Comparison of ENCODE assay signal across 14 cellular contexts in the genomic region with DNA sequence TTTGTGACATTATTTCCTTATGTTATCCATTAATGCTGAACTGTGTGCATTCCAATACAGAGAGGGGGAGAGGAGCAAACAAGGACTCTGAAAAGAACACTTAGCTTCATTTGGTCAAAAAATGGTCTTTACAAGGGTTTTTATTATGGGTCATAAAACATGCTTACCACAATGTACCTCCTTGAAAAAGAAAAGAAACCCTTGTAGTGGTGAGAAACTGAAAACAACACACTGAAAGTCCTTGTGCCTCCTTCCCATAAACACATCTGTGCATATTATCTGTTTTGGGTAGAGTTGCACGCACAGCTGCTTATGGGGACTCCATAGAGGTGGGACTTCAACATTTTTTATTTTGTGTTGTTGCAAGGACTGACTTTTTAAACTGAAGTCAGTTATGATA.
A peak's percentile ranks its signal among the peaks of the same experiment; 100 is the strongest.
DNase-seq lines count a peak whose midpoint lies in the region; ATAC-seq and TF ChIP-seq lines count a peak whose summit lies in the region.
"Had no signal": no experiment of that assay in that cellular context is flagged by ENCODE, and none has a peak within 500 bp of the region (broad histone marks: within the 10 kb centered on the region; RNA-seq: fewer than 3 reads in every experiment).

No MANE protein-coding gene starts in this region.

- H3K4me3 ChIP-seq in upper lobe of left lung = no peak overlapping the region
- H3K4me3 ChIP-seq: GM23248 had no signal

- TF ChIP-seq POLR2A in upper lobe of left lung (IDR thresholded peaks at IDR 0.05) = no peak

- ATAC-seq in GM19035 (IDR thresholded peaks at IDR 0.05; ENCODE audit: unreplicated experiment) = peak; percentile 85
- peak; percentile 96 for ATAC-seq in HG02678 (IDR thresholded peaks at IDR 0.05; ENCODE audit: unreplicated experiment)
- ATAC-seq in HG03565 (IDR thresholded peaks at IDR 0.05; ENCODE audit: unreplicated experiment) = peak; percentile 80
- ATAC-seq in upper lobe of left lung (ENCODE audit: low FRiP score in 2 of 2) = no peak
- ATAC-seq: T-cell had no signal

- TF ChIP-seq EP300 in upper lobe of left lung (IDR thresholded peaks at IDR 0.05) = no peak

- DNase-seq in GM04504 (ENCODE audit: low read depth) (peak; percentile 28), upper lobe of left lung (no peak), AG08395 (ENCODE audit: low spot score) (no peak), NCI-H1930 (lab: John Stamatoyannopoulos, UW) (no peak), ACHN (no peak)
- DNase-seq: activated naive CD4-positive, alpha-beta T cell treated with anti-CD3 and anti-CD28 coated beads, Interleukin-2, amount 10 ng/mL, durations not matched to agents 7 days and 5 days; CD4-positive, alpha-beta T cell; GM23248; kidney; posterior cingulate gyrus; T-cell had no signal

- H3K36me3 ChIP-seq in upper lobe of left lung = no peaks in the 10 kb centered on the region

- TF ChIP-seq CTCF in upper lobe of left lung (IDR thresholded peaks at IDR 0.05) = no peak

- in situ Hi-C loops in ACHN (cut with HindIII; ENCODE audit: low pct_ligation_motif_present, low pct_unique_long_range_greater_than_20kb, low sequenced_read_pairs) = no loop called here

- H3K9me3 ChIP-seq in upper lobe of left lung = no peaks in the 10 kb centered on the region

- peaks cover 0 to 4% (median 0%) of the 10 kb centered on the region in 4 donors for H3K4me1 ChIP-seq in upper lobe of left lung

- H3K27me3 ChIP-seq in upper lobe of left lung = no peaks in the 10 kb centered on the region

- 89 to 94% methylated on average over 1 of the region's 1 CpG for WGBS in upper lobe of left lung, 2 donors

- no peak overlapping the region for H3K27ac ChIP-seq in upper lobe of left lung
- H3K27ac ChIP-seq: GM23248 had no signal

Comparison
In these comparisons a context has a peak if more than half of its experiments do, and no peak if none do; other contexts are left out.
1. ATAC-seq: peak in GM19035 (single experiment), HG02678 (single experiment) and HG03565 (single experiment); none in upper lobe of left lung (0 of 2).